ENCODE assay signal across 33 cellular contexts in genomic region chr9:34644766-34645314, GRCh38. TPM values are rescaled to one million over a fixed set of nuclear protein-coding genes. Genes with fewer than 3 reads are reported as not detected.
DNase-seq lines count a peak whose midpoint lies in the region; ATAC-seq and TF ChIP-seq lines count a peak whose summit lies in the region.
"Had no signal": no experiment of that assay in that cellular context is flagged by ENCODE, and none has a peak within 500 bp of the region (broad histone marks: within the 10 kb centered on the region; RNA-seq: fewer than 3 reads in every experiment).

No MANE protein-coding gene starts in this region.

- no peak overlapping the region for H3K56ac ChIP-seq in mesendoderm (ENCODE audit: low read length)

- H3K27ac ChIP-seq in 22Rv1 (0 out of 2 replicates have a peak overlapping the region, but pooled peaks have one; percentile 10), endodermal cell (ENCODE audit: low read depth, low read length) (no peak overlapping the region), mesendoderm (ENCODE audit: low read depth, low read length) (no peak overlapping the region)
- H3K27ac ChIP-seq: gastroesophageal sphincter, HL-60, PC-9, upper lobe of left lung had no signal

- no peaks in the 10 kb centered on the region for H3K9me3 ChIP-seq in endodermal cell (ENCODE audit: control insufficient read depth, low read length)
- H3K9me3 ChIP-seq: gastroesophageal sphincter, upper lobe of left lung had no signal

- H3K4me3 Mint-ChIP-seq in endodermal cell: peak overlapping the region; percentile 14
- H3K4me3 Mint-ChIP-seq: HFFc6 had no signal

- no peak overlapping the region for H3K23ac ChIP-seq in mesendoderm (ENCODE audit: low read length)

- H2BK5ac ChIP-seq in mesendoderm (ENCODE audit: low read length): no peak overlapping the region

- H2AK5ac ChIP-seq in mesendoderm (ENCODE audit: low read length): no peak overlapping the region

- H2BK15ac ChIP-seq in mesendoderm (replicated peaks; ENCODE audit: low read depth): no peak overlapping the region

- H3K18ac ChIP-seq in mesendoderm (ENCODE audit: low read length): no peak overlapping the region

- H3K4ac ChIP-seq in mesendoderm (ENCODE audit: low read depth, low read length): no peak overlapping the region

- H3K27me3 Mint-ChIP-seq in endodermal cell (ENCODE audit: insufficient read depth): no peaks in the 10 kb centered on the region

- H3K79me2 ChIP-seq in mesendoderm (ENCODE audit: control insufficient read depth, insufficient read depth, low read length): peaks cover 5% of the 10 kb centered on the region

- H3K9ac ChIP-seq in endodermal cell (ENCODE audit: extremely low read depth, low read length, poor library complexity, severe bottlenecking) (no peak overlapping the region), mesendoderm (ENCODE audit: low read length) (no peak overlapping the region)

- H2BK120ac ChIP-seq in mesendoderm (ENCODE audit: low read depth, low read length): no peak overlapping the region

- peak; percentile 53 for DNase-seq in H7
- DNase-seq in endodermal cell: no peak
- DNase-seq in mesendoderm: peak; percentile 50
- DNase-seq in activated T-cell treated with anti-CD3 and anti-CD28 coated beads, Interleukin-2, amount 50 U/mL, for 48 hours: no peak
- no peak for DNase-seq in mesenteric fat pad (ENCODE audit: low spot score)
- no peak for DNase-seq in stimulated activated CD4-positive, alpha-beta T cell treated with anti-CD3 and anti-CD28 coated beads, Interleukin-1b, Interleukin-23, amount 100 ng/mL, for 48 hours
- DNase-seq: activated CD4-positive, alpha-beta T cell treated with anti-CD3 and anti-CD28 coated beads, Interleukin-2, amount 50 U/mL, for 4 hours; activated naive CD4-positive, alpha-beta T cell treated with Interleukin-2 at 50 U/mL for 16 hours; cerebellar nuclear complex; COR-L47; DMS79; dorsolateral prefrontal cortex; GF-D8; HFFc6; hippocampal formation; IMR-90; islet precursor cell; NCI-H1105; NCI-H1930; NCI-H526; PC-9; SHP77; stimulated activated CD4-positive, alpha-beta T cell treated with anti-CD3 and anti-CD28 coated beads, Interleukin-2, amount 100 ng/mL, for 48 hours; upper lobe of left lung had no signal

- peaks cover 25% of the 10 kb centered on the region for H3K4me1 Mint-ChIP-seq in endodermal cell

- H3K36me3 Mint-ChIP-seq in endodermal cell (ENCODE audit: low read depth): peaks cover 17% of the 10 kb centered on the region

- peaks cover 14% of the 10 kb centered on the region for H3K79me1 ChIP-seq in mesendoderm (ENCODE audit: low read length)

- H3K4me3 ChIP-seq in H7 (ENCODE audit: insufficient read depth, low read depth, low read length) (no peak overlapping the region), endodermal cell (ENCODE audit: low read length) (no peak overlapping the region), mesendoderm (ENCODE audit: low read length) (no peak overlapping the region)
- H3K4me3 ChIP-seq: dorsolateral prefrontal cortex, gastroesophageal sphincter, lung, PC-9, upper lobe of left lung had no signal

- H3K4me1 ChIP-seq in endodermal cell (ENCODE audit: control insufficient read depth, insufficient read depth, low read length) (peaks cover 14% of the 10 kb centered on the region), mesendoderm (ENCODE audit: control insufficient read depth, low read depth, low read length) (peaks cover 10% of the 10 kb centered on the region)

- no peak overlapping the region for H4K8ac ChIP-seq in mesendoderm (ENCODE audit: low read depth, low read length)

- no peaks in the 10 kb centered on the region for H3K9me3 Mint-ChIP-seq in endodermal cell
- H3K9me3 Mint-ChIP-seq: brain, HFFc6 had no signal

- TF ChIP-seq CTCF in 22Rv1 (IDR thresholded peaks at IDR 0.05) (no peak), endodermal cell (conservative IDR thresholded peaks at IDR 0.05) (no peak)

- H3K27me3 ChIP-seq in H7 (ENCODE audit: control insufficient read depth, insufficient read depth, low read length) (no peaks in the 10 kb centered on the region), endodermal cell (ENCODE audit: control insufficient read depth, insufficient read depth, low read length, poor library complexity, severe bottlenecking) (no peaks in the 10 kb centered on the region), mesendoderm (ENCODE audit: insufficient read depth, low read length, poor library complexity) (no peaks in the 10 kb centered on the region)
- H3K27me3 ChIP-seq: dorsolateral prefrontal cortex, gastroesophageal sphincter, upper lobe of left lung had no signal

- no peak overlapping the region for H4K5ac ChIP-seq in mesendoderm (ENCODE audit: low read length)

- peak overlapping the region; percentile 71 for H3K27ac Mint-ChIP-seq in endodermal cell
- H3K27ac Mint-ChIP-seq: HFFc6 had no signal

- H3K36me3 ChIP-seq in H7 (replicated peaks; ENCODE audit: control insufficient read depth, insufficient read depth, low read length) (peaks cover 15% of the 10 kb centered on the region), endodermal cell (ENCODE audit: control insufficient read depth, insufficient read depth, low read length) (peaks cover 19% of the 10 kb centered on the region), mesendoderm (ENCODE audit: control insufficient read depth, insufficient read depth, low read length) (no peaks in the 10 kb centered on the region)

- H3K4me2 ChIP-seq in mesendoderm (ENCODE audit: low read length): no peak overlapping the region
- H3K4me2 ChIP-seq: PC-9 had no signal

- ATAC-seq in GM19351 (IDR thresholded peaks at IDR 0.05; ENCODE audit: unreplicated experiment): no peak
- ATAC-seq: gastroesophageal sphincter had no signal

RNA-seq across cellular contexts. Expression of gene GALT, which starts 1.6 kb away (rescaled TPM):
- 33.5 and 42.0 TPM in 2 replicates for total RNA-seq in H7 (2014; rRNA removed; shearing (Covaris generic))
- total RNA-seq in endodermal cell: 10 to 100 TPM; 44.3 to 49.3 TPM
- 59.2 TPM for polyA plus RNA-seq in endodermal cell (2013, experiment 1 of 2)
- 44.1 TPM for polyA plus RNA-seq in endodermal cell (2013, experiment 2 of 2)
- 9.9 TPM for polyA plus RNA-seq in mesendoderm (2013, experiment 1 of 2)
- 10.9 TPM for polyA plus RNA-seq in mesendoderm (2013, experiment 2 of 2)
- 21.3 TPM for total RNA-seq in mesenteric fat pad

RNA-seq across cellular contexts. Expression of gene IL11RA, which starts 7.1 kb away (rescaled TPM):
- 7.3 and 9.8 TPM in 2 replicates for total RNA-seq in H7 (2014; rRNA removed; shearing (Covaris generic))
- 10 to 100 TPM in 1 of 2 donors, 1 to 10 TPM in 1; 6.9 to 12.7 TPM for total RNA-seq in endodermal cell
- polyA plus RNA-seq in endodermal cell (2013, experiment 1 of 2): 26.2 TPM
- 23.3 TPM for polyA plus RNA-seq in endodermal cell (2013, experiment 2 of 2)
- 2.3 TPM for polyA plus RNA-seq in mesendoderm (2013, experiment 1 of 2)
- polyA plus RNA-seq in mesendoderm (2013, experiment 2 of 2): 2.8 TPM
- total RNA-seq in mesenteric fat pad: 15.6 TPM

RNA-seq across cellular contexts. Expression of gene SIGMAR1, which starts 7.3 kb away (rescaled TPM):
- 117 and 138 TPM in 2 replicates for total RNA-seq in H7 (2014; rRNA removed; shearing (Covaris generic))
- total RNA-seq in endodermal cell: 10 to 100 TPM; 49.1 to 49.4 TPM
- polyA plus RNA-seq in endodermal cell (2013, experiment 1 of 2): 84.6 TPM
- polyA plus RNA-seq in endodermal cell (2013, experiment 2 of 2): 74.7 TPM
- polyA plus RNA-seq in mesendoderm (2013, experiment 1 of 2): 61.1 TPM
- polyA plus RNA-seq in mesendoderm (2013, experiment 2 of 2): 60.8 TPM
- total RNA-seq in mesenteric fat pad: 48.3 TPM

RNA-seq across cellular contexts. Expression of gene ARID3C, which starts 16.0 kb away (rescaled TPM):
- total RNA-seq in H7 (2014; rRNA removed; shearing (Covaris generic)): not detected in 2 replicates
- total RNA-seq in endodermal cell (under 1 TPM; 0.31 to 0.80 TPM), mesenteric fat pad (not detected)
- polyA plus RNA-seq in endodermal cell (2013, experiment 1 of 2): 0.14 TPM
- polyA plus RNA-seq in endodermal cell (2013, experiment 2 of 2): 0.83 TPM
- not detected for polyA plus RNA-seq in mesendoderm (2013, experiment 1 of 2)
- not detected for polyA plus RNA-seq in mesendoderm (2013, experiment 2 of 2)
- total RNA-seq: gastroesophageal sphincter, IMR-90, lung, PC-9, upper lobe of left lung had no signal
- polyA plus RNA-seq: adipose tissue, BJ, fibroblast of lung, lung had no signal

RNA-seq across cellular contexts. Expression of gene CCL27, which starts 17.6 kb away (rescaled TPM):
- total RNA-seq in H7 (2014; rRNA removed; shearing (Covaris generic)): 0.10 and 0.41 TPM in 2 replicates
- total RNA-seq in endodermal cell (not detected), mesenteric fat pad (not detected)
- 0.53 TPM for polyA plus RNA-seq in endodermal cell (2013, experiment 1 of 2)
- not detected for polyA plus RNA-seq in endodermal cell (2013, experiment 2 of 2)
- polyA plus RNA-seq in mesendoderm (2013, experiment 1 of 2): 0.42 TPM
- 0.08 TPM for polyA plus RNA-seq in mesendoderm (2013, experiment 2 of 2)
- total RNA-seq: fibroblast of lung, gastroesophageal sphincter had no signal
- polyA plus RNA-seq: fibroblast of lung had no signal

Comparison
In these comparisons a context has a peak if more than half of its experiments do, and no peak if none do; other contexts are left out.
1. DNase-seq: peak in H7 (single experiment) and mesendoderm (single experiment); none in endodermal cell (single experiment), activated T-cell treated with anti-CD3 and anti-CD28 coated beads, Interleukin-2, amount 50 U/mL, for 48 hours (0 of 2), mesenteric fat pad (single experiment) and stimulated activated CD4-positive, alpha-beta T cell treated with anti-CD3 and anti-CD28 coated beads, Interleukin-1b, Interleukin-23, amount 100 ng/mL, for 48 hours (single experiment).